Comparison of ENCODE assay signal across 26 cellular contexts in the genomic region with DNA sequence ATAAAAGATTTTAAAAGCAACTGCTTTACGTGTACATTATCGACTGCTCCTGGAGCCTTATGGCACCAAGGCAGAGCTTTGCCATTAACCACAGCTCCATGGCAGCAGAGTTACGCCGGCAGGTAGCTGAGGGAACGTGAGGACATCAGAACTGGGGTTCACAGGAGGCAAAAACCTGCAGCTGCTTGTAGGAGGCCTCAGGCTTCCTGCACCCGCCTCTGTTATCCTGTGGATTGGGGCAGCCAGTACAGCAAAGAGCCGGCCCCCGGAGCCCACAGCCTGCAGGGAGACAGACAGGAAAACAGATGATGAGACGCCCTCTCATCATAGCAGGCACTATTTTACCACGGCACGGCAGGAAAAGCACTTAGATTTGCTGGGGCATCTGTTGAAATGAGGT.
A peak's percentile ranks its signal among the peaks of the same experiment; 100 is the strongest.
DNase-seq lines count a peak whose midpoint lies in the region; ATAC-seq and TF ChIP-seq lines count a peak whose summit lies in the region.
"Had no signal": no experiment of that assay in that cellular context is flagged by ENCODE, and none has a peak within 500 bp of the region (broad histone marks: within the 10 kb centered on the region; RNA-seq: fewer than 3 reads in every experiment).

No MANE protein-coding gene starts in this region.

- peak overlapping the region; percentile 70 for H3K9ac ChIP-seq in HCT116 (ENCODE audit: low read length)

- POLR2A ChIA-PET in HCT116 (lab: Charles Lee) = no interaction called here

- intact Hi-C loops in HCT116 (cut with micrococcal nuclease) (no loop called here), sciatic nerve (cut with DNase I) (no loop called here)

- H3K4me1 ChIP-seq in HCT116 (ENCODE audit: control insufficient read depth in 1 of 2, insufficient read depth in 2 of 2, low read length in 2 of 2) = peaks cover 6 to 20% of the 10 kb centered on the region in 2 experiments; a peak in 3 of 4 replicates
- H3K4me1 ChIP-seq in SJCRH30 = no peaks in the 10 kb centered on the region; the same call in 1 of the 2 replicates
- H3K4me1 ChIP-seq in lung (ENCODE audit: control insufficient read depth in 2 of 2, insufficient read depth in 2 of 2, low read length in 2 of 2) = no peaks in the 10 kb centered on the region
- H3K4me1 ChIP-seq: BE2C, breast epithelium, left lung, transverse colon had no signal

- TF ChIP-seq POLR2A in HCT116 (IDR thresholded peaks at IDR 0.05; ENCODE audit: borderline replicate concordance, extremely low read depth, insufficient read depth, insufficient read length) = no peak

- H3K9me3 ChIP-seq in HCT116 (ENCODE audit: control insufficient read depth in 1 of 2, insufficient read depth in 1 of 2, low read depth in 1 of 2, low read length in 2 of 2) (peaks cover 8% of the 10 kb centered on the region in 2 experiments; a peak in 2 of 4 replicates), SJCRH30 (replicated peaks) (no peaks in the 10 kb centered on the region), lung (ENCODE audit: control insufficient read depth in 2 of 2, insufficient read depth in 1 of 2, low read length in 1 of 2) (peaks cover 0 to 7% of the 10 kb centered on the region in 2 donors)
- H3K9me3 ChIP-seq: BE2C, neutrophil, transverse colon had no signal

- CTCF ChIA-PET in HCT116 (lab: Charles Lee) = no interaction called here

- no peak for TF ChIP-seq RAD21 in HCT116 (IDR thresholded peaks at IDR 0.05; ENCODE audit: low read depth)

- H3K79me2 ChIP-seq in HCT116 (ENCODE audit: insufficient read depth, low read length) = peaks cover 17% of the 10 kb centered on the region

- H2AFZ ChIP-seq in HCT116 (ENCODE audit: low read depth, low read length, poor library complexity, severe bottlenecking) = no peak overlapping the region

- TF ChIP-seq CTCF in HCT116 (IDR thresholded peaks at IDR 0.05 in 2 of 3, conservative IDR thresholded peaks at IDR 0.05 in 1 of 3; ENCODE audit: borderline replicate concordance in 1 of 3, insufficient read depth in 1 of 3, low read depth in 2 of 3, low read length in 2 of 3) = no peak
- no peak for TF ChIP-seq CTCF in lung (IDR thresholded peaks at IDR 0.05; ENCODE audit: control extremely low read depth, extremely low read depth)

- BruUV-seq in HCT116 (replicated peaks; lab: Mats Ljungman, UMichigan) = no TSS peak

- peak overlapping the region; percentile 76 to 79 for H3K4me3 ChIP-seq in HCT116 (replicated peaks in 1 of 2; ENCODE audit: low read depth in 1 of 2, low read length in 2 of 2)
- H3K4me3 ChIP-seq in SJCRH30 = peak overlapping the region; percentile 78
- H3K4me3 ChIP-seq in lung = no peak overlapping the region
- H3K4me3 ChIP-seq: GM12878, left lung, sigmoid colon, transverse colon had no signal

- RAD21 ChIA-PET in HCT116 (lab: Charles Lee; ENCODE audit: low non-redundant PET in 1 of 2, low total read pairs in 2 of 2, uncharacterized antibody in 2 of 2, unreplicated experiment in 2 of 2) = no interaction called here

- H3K27me3 ChIP-seq in HCT116 (ENCODE audit: insufficient read depth, low read length) = no peaks in the 10 kb centered on the region
- no peaks in the 10 kb centered on the region for H3K27me3 ChIP-seq in SJCRH30
- H3K27me3 ChIP-seq in lung (ENCODE audit: control insufficient read depth, insufficient read depth) = no peaks in the 10 kb centered on the region
- H3K27me3 ChIP-seq: BE2C, neutrophil had no signal

- WGBS in lung, 2 donors = 52 to 53% methylated on average over 11 of the region's 11 CpGs

- H3K36me3 ChIP-seq in HCT116 (ENCODE audit: control insufficient read depth in 1 of 2, insufficient read depth in 2 of 2, low read length in 2 of 2) (peaks cover 5 to 8% of the 10 kb centered on the region in 2 experiments; a peak in 3 of 4 replicates), SJCRH30 (peaks cover 25% of the 10 kb centered on the region), lung (ENCODE audit: control insufficient read depth in 2 of 2, insufficient read depth in 2 of 2, low read length in 2 of 2) (no peaks in the 10 kb centered on the region)
- H3K36me3 ChIP-seq: BE2C, breast epithelium, left lung, neutrophil, sigmoid colon, transverse colon had no signal

- no peaks in the 10 kb centered on the region for H3K9me2 ChIP-seq in HCT116 (ENCODE audit: insufficient read depth)

- H4K20me1 ChIP-seq in HCT116 (ENCODE audit: insufficient read depth) = no peaks in the 10 kb centered on the region

- DNase-seq in Ammon's horn (ENCODE audit: low spot score) (peak; percentile 41), HCT116 (ENCODE audit: low read depth, low spot score) (no peak), SJCRH30 (no peak), lung (ENCODE audit: low spot score) (peak; percentile 24), sciatic nerve (ENCODE audit: low spot score) (no peak)
- DNase-seq in activated CD8-positive, alpha-beta memory T cell treated with anti-CD3 and anti-CD28 coated beads, Interleukin-2, amount 50 U/mL, for 4 hours = no peak
- DNase-seq: activated CD4-positive, alpha-beta T cell treated with anti-CD3 and anti-CD28 coated beads, Interleukin-2, amount 10 ng/mL, durations not matched to agents 24 days and 14 days; activated CD8-positive, alpha-beta memory T cell treated with anti-CD3 and anti-CD28 coated beads for 24 hours; BE2C; effector CD4-positive, alpha-beta T cell; H7; left lung; naive B cell; NCI-H510A; NK-92 treated with Interleukin-12 subunit alpha and Interleukin-12 subunit beta, amount 100 ng/mL, for 24 hours; SIG-M5; sigmoid colon; stimulated activated CD4-positive, alpha-beta T cell treated with anti-CD3 and anti-CD28 coated beads, Interleukin-4, amount 100 ng/mL, for 24 hours; T-helper 9 cell; transverse colon had no signal

- no peak for ATAC-seq in HCT116
- no peak for ATAC-seq in lung (ENCODE audit: insufficient read depth, low FRiP score)
- no peak for ATAC-seq in HG03521 (IDR thresholded peaks at IDR 0.05; ENCODE audit: unreplicated experiment)
- no peak for ATAC-seq in sciatic nerve
- no peak for ATAC-seq in GM19463 (IDR thresholded peaks at IDR 0.05; ENCODE audit: unreplicated experiment)
- ATAC-seq: GM12878, left lung had no signal

- no peak overlapping the region for H3K27ac ChIP-seq in HCT116 (ENCODE audit: low read depth, low read length)
- H3K27ac ChIP-seq in SJCRH30 = no peak overlapping the region
- H3K27ac ChIP-seq in lung (ENCODE audit: low read depth in 1 of 2, low read length in 1 of 2) = no peak overlapping the region
- H3K27ac ChIP-seq: breast epithelium, HL-60, left lung, neutrophil, sigmoid colon, transverse colon had no signal

- H3K4me2 ChIP-seq in HCT116 (ENCODE audit: low read length) = peak overlapping the region; percentile 65

TF ChIP-seq in HCT116, 20 proteins besides CTCF, POLR2A, EP300 and RAD21:
- TF ChIP-seq ZFX (IDR thresholded peaks at IDR 0.05) (no peak), EZH2phosphoT487 (IDR thresholded peaks at IDR 0.05; ENCODE audit: borderline replicate concordance) (no peak), SP1 (IDR thresholded peaks at IDR 0.05; ENCODE audit: low read depth) (no peak), ZNF274 (IDR thresholded peaks at IDR 0.05; ENCODE audit: low read depth, low read length) (no peak), EGR1 (IDR thresholded peaks at IDR 0.05; ENCODE audit: low read depth) (no peak), ELF1 (IDR thresholded peaks at IDR 0.05; ENCODE audit: borderline replicate concordance, low read depth) (no peak), SRF (IDR thresholded peaks at IDR 0.05; ENCODE audit: low read depth) (no peak), JUND (IDR thresholded peaks at IDR 0.05) (no peak), FOSL1 (IDR thresholded peaks at IDR 0.05; ENCODE audit: low read depth) (no peak), EZH2 (IDR thresholded peaks at IDR 0.05) (no peak)
- TF ChIP-seq, protein P1, sequence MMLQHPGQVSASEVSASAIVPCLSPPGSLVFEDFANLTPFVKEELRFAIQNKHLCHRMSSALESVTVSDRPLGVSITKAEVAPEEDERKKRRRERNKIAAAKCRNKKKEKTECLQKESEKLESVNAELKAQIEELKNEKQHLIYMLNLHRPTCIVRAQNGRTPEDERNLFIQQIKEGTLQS (IDR thresholded peaks at IDR 0.05) = no peak
- TF ChIP-seq, protein P2, sequence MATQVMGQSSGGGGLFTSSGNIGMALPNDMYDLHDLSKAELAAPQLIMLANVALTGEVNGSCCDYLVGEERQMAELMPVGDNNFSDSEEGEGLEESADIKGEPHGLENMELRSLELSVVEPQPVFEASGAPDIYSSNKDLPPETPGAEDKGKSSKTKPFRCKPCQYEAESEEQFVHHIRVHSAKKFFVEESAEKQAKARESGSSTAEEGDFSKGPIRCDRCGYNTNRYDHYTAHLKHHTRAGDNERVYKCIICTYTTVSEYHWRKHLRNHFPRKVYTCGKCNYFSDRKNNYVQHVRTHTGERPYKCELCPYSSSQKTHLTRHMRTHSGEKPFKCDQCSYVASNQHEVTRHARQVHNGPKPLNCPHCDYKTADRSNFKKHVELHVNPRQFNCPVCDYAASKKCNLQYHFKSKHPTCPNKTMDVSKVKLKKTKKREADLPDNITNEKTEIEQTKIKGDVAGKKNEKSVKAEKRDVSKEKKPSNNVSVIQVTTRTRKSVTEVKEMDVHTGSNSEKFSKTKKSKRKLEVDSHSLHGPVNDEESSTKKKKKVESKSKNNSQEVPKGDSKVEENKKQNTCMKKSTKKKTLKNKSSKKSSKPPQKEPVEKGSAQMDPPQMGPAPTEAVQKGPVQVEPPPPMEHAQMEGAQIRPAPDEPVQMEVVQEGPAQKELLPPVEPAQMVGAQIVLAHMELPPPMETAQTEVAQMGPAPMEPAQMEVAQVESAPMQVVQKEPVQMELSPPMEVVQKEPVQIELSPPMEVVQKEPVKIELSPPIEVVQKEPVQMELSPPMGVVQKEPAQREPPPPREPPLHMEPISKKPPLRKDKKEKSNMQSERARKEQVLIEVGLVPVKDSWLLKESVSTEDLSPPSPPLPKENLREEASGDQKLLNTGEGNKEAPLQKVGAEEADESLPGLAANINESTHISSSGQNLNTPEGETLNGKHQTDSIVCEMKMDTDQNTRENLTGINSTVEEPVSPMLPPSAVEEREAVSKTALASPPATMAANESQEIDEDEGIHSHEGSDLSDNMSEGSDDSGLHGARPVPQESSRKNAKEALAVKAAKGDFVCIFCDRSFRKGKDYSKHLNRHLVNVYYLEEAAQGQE (IDR thresholded peaks at IDR 0.05; ENCODE audit: low read depth) = no peak

Comparison
In these comparisons a context has a peak if more than half of its experiments do, and no peak if none do; other contexts are left out.
1. DNase-seq: peak in Ammon's horn (single experiment) and lung (single experiment); none in HCT116 (single experiment), SJCRH30 (0 of 2), sciatic nerve (single experiment) and activated CD8-positive, alpha-beta memory T cell treated with anti-CD3 and anti-CD28 coated beads, Interleukin-2, amount 50 U/mL, for 4 hours (single experiment).